Comparison of ENCODE assay signal across 1 cellular context in the genomic region with DNA sequence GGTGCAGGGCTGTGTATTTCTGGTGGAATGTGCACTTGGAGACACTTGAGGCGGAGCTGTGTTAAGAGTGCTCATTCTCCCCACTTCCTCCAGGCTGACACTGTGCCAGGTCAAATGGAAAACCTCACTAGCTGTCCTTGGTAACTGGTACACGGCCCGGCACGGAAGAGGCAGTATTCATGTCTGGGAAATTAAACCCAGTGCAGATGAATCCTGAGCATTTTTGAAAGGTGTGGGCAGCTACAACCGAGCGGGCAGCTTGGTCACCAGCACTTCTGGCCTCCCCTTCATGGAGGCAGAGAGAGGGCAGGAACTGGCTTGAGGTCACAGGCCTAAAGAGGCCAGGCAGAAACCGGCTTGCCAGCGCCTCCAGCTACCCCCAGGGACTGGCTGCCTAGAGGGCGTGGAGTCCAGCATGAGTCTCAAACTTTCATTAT.
TF ChIP-seq lines count a peak whose summit lies in the region.

No MANE protein-coding gene starts in this region.

TF ChIP-seq in GM12878, 131 proteins besides CTCF, POLR2A, EP300 and RAD21:
- TF ChIP-seq IRF4 (IDR thresholded peaks at IDR 0.05; ENCODE audit: low read depth, low read length), result no peak
- TF ChIP-seq NR2F1 (conservative IDR thresholded peaks at IDR 0.05), result 0 out of 2 replicates have a peak, but pooled peaks have one; percentile 17
- TF ChIP-seq MYC (IDR thresholded peaks at IDR 0.05; ENCODE audit: insufficient read depth, insufficient read length, insufficient replicate concordance, low read length, severe bottlenecking), result no peak
